1 cellular context compared by ENCODE assay signal in genomic region chrX:72101597-72102037, GRCh38.
TF ChIP-seq lines count a peak whose summit lies in the region.

No MANE protein-coding gene starts in this region.

TF ChIP-seq in IMR-90, 13 proteins besides CTCF, POLR2A, EP300 and RAD21:
- TF ChIP-seq USF2 (IDR thresholded peaks at IDR 0.05; ENCODE audit: low read depth, low read length) (no peak), NFE2L2 (IDR thresholded peaks at IDR 0.05; ENCODE audit: low read depth, low read length) (no peak), BHLHE40 (IDR thresholded peaks at IDR 0.05; ENCODE audit: low read depth, low read length) (no peak), FOS (IDR thresholded peaks at IDR 0.05; ENCODE audit: low read depth, low read length) (no peak), MAFK (IDR thresholded peaks at IDR 0.05; ENCODE audit: low read depth, low read length) (no peak), RFX5 (IDR thresholded peaks at IDR 0.05; ENCODE audit: low read depth, low read length) (no peak), CEBPB (IDR thresholded peaks at IDR 0.05; ENCODE audit: low read depth, low read length) (no peak), MAZ (IDR thresholded peaks at IDR 0.05; ENCODE audit: borderline replicate concordance, low read depth, low read length) (no peak), ELK1 (IDR thresholded peaks at IDR 0.05; ENCODE audit: borderline replicate concordance, low read depth, low read length) (no peak), CHD1 (IDR thresholded peaks at IDR 0.05; ENCODE audit: low read depth, low read length) (no peak), SMC3 (IDR thresholded peaks at IDR 0.05; ENCODE audit: low read depth, low read length) (no peak), RCOR1 (IDR thresholded peaks at IDR 0.05; ENCODE audit: insufficient replicate concordance, low read length) (no peak), MXI1 (IDR thresholded peaks at IDR 0.05; ENCODE audit: borderline replicate concordance, low read depth, low read length) (no peak)
